9 cellular contexts compared by ENCODE assay signal in the genomic region with DNA sequence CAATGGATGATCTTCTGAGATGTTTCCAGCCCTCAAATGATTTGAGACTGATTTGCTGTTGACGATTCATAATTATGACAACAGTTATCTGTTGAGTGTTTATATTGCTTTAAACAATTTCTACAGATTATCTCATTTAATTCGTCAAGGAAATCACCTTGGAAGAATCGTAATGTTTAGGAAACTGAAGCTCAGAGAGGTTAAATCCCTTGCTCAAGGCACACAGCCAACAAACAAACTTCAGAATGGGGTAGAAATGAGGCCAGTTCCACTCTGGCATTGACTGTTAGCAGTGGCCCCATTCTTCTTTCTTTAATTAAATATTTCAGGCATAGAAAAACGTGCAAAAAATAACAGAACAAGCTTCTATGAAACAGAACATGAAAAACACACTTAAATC. TPM values are rescaled to one million over a fixed set of nuclear protein-coding genes. Genes with fewer than 3 reads are reported as not detected.
"Had no signal": no experiment of that assay in that cellular context is flagged by ENCODE, and none has a peak within 500 bp of the region (broad histone marks: within the 10 kb centered on the region; RNA-seq: fewer than 3 reads in every experiment).

No MANE protein-coding gene starts in this region.

- FAIRE-seq: HepG2, HTR-8/SVneo had no signal

- H3K4me2 ChIP-seq: KMS-11 had no signal

- ATAC-seq: HepG2 had no signal

- DNase-seq: IMR-90, KBM-7, KG1 had no signal

- H3K27ac ChIP-seq: HL-60, KMS-11 had no signal

- H3K9ac ChIP-seq: KMS-11 had no signal

RNA-seq across cellular contexts. Expression of a gene that starts 4.0 kb away (rescaled TPM):
- total RNA-seq: HepG2, HT-29, HT1080, IMR-90 had no signal
- polyA plus RNA-seq: HepG2, IMR-90 had no signal
